In genomic region chr7:157895520-157896375, GRCh38 we compare ENCODE assay signal across 25 cellular contexts.
"Had no signal": no experiment of that assay in that cellular context is flagged by ENCODE, and none has a peak within 500 bp of the region (broad histone marks: within the 10 kb centered on the region; RNA-seq: fewer than 3 reads in every experiment).

No MANE protein-coding gene starts in this region.

- H3K27ac Mint-ChIP-seq: activated CD4-positive, alpha-beta memory T cell treated with anti-CD3 and anti-CD28 coated beads, Interleukin-2, amount 10 ng/mL, durations not matched to agents 7 days and 5 days; activated CD4-positive, alpha-beta T cell treated with anti-CD3 and anti-CD28 coated beads, Interleukin-2, amount 10 ng/mL, durations not matched to agents 24 days and 14 days; activated naive CD8-positive, alpha-beta T cell; activated T-cell treated with anti-CD3 and anti-CD28 coated beads, Interleukin-2, amount 50 U/mL, for 24 hours; natural killer cell treated with Interleukin-12 subunit alpha and Interleukin-12 subunit beta and Interleukin-15 and Interleukin-18, amount 100 ng/mL, for 72 hours; T-helper 17 cell had no signal

- H3K9me3 ChIP-seq: colonic mucosa, heart left ventricle, left ventricle myocardium inferior, mucosa of descending colon, ovary, prostate gland, suprapubic skin had no signal

- H3K27ac ChIP-seq: colonic mucosa, heart left ventricle, left ventricle myocardium inferior, ovary, prostate gland, suprapubic skin, tibial nerve had no signal

- H3K9me3 Mint-ChIP-seq: activated CD4-positive, alpha-beta memory T cell treated with anti-CD3 and anti-CD28 coated beads, Interleukin-2, amount 10 ng/mL, durations not matched to agents 7 days and 5 days; activated CD4-positive, alpha-beta T cell treated with anti-CD3 and anti-CD28 coated beads, Interleukin-2, amount 10 ng/mL, durations not matched to agents 24 days and 14 days; activated T-cell treated with anti-CD3 and anti-CD28 coated beads, Interleukin-2, amount 50 U/mL, for 24 hours; natural killer cell treated with Interleukin-12 subunit alpha and Interleukin-12 subunit beta and Interleukin-15 and Interleukin-18, amount 100 ng/mL, for 72 hours had no signal

- DNase-seq: activated CD4-positive, alpha-beta memory T cell treated with anti-CD3 and anti-CD28 coated beads, Interleukin-2, amount 10 ng/mL, durations not matched to agents 7 days and 5 days; activated CD4-positive, alpha-beta T cell treated with anti-CD3 and anti-CD28 coated beads, Interleukin-2, amount 10 ng/mL, durations not matched to agents 24 days and 14 days; activated CD4-positive, CD25-positive, alpha-beta regulatory T cell treated with anti-CD3 and anti-CD28 coated beads, Interleukin-2, amount 50 U/mL, for 72 hours; activated CD8-positive, alpha-beta memory T cell treated with anti-CD3 and anti-CD28 coated beads, Interleukin-2, amount 50 U/mL, for 48 hours; activated T-cell treated with anti-CD3 and anti-CD28 coated beads, Interleukin-2, amount 50 U/mL, for 24 hours; anterior cingulate cortex; colonic mucosa; effector CD8-positive, alpha-beta T cell; foreskin fibroblast; heart left ventricle; left ventricle myocardium inferior; mesendoderm; mucosa of descending colon; stimulated activated naive CD4-positive, alpha-beta T cell; SW 1271; T-helper 17 cell; T1000 had no signal

- FAIRE-seq: bronchial epithelial cell had no signal

- H3K27me3 Mint-ChIP-seq: activated CD4-positive, alpha-beta memory T cell treated with anti-CD3 and anti-CD28 coated beads, Interleukin-2, amount 10 ng/mL, durations not matched to agents 7 days and 5 days; activated CD4-positive, alpha-beta T cell treated with anti-CD3 and anti-CD28 coated beads, Interleukin-2, amount 10 ng/mL, durations not matched to agents 24 days and 14 days; activated naive CD8-positive, alpha-beta T cell; activated T-cell treated with anti-CD3 and anti-CD28 coated beads, Interleukin-2, amount 50 U/mL, for 24 hours had no signal

- H3K4me3 Mint-ChIP-seq: activated CD4-positive, alpha-beta memory T cell treated with anti-CD3 and anti-CD28 coated beads, Interleukin-2, amount 10 ng/mL, durations not matched to agents 7 days and 5 days; activated CD4-positive, alpha-beta T cell treated with anti-CD3 and anti-CD28 coated beads, Interleukin-2, amount 10 ng/mL, durations not matched to agents 24 days and 14 days; activated naive CD8-positive, alpha-beta T cell; activated T-cell treated with anti-CD3 and anti-CD28 coated beads, Interleukin-2, amount 50 U/mL, for 24 hours; natural killer cell treated with Interleukin-12 subunit alpha and Interleukin-12 subunit beta and Interleukin-15 and Interleukin-18, amount 100 ng/mL, for 72 hours; T-helper 17 cell had no signal

- H3K4me1 ChIP-seq: colonic mucosa, prostate gland, tibial nerve had no signal

- H3K36me3 ChIP-seq: colonic mucosa, heart left ventricle, left ventricle myocardium inferior, ovary, prostate gland, suprapubic skin, tibial nerve had no signal

- H3K4me3 ChIP-seq: colonic mucosa, heart left ventricle, left ventricle myocardium inferior, lung, mucosa of descending colon, ovary, prostate gland, suprapubic skin, tibial nerve had no signal

- H3K36me3 Mint-ChIP-seq: activated naive CD8-positive, alpha-beta T cell; natural killer cell treated with Interleukin-12 subunit alpha and Interleukin-12 subunit beta and Interleukin-15 and Interleukin-18, amount 100 ng/mL, for 72 hours had no signal

- ATAC-seq: mucosa of descending colon; natural killer cell treated with Interleukin-12 subunit alpha and Interleukin-12 subunit beta and Interleukin-15 and Interleukin-18, amount 100 ng/mL, for 72 hours; T-helper 17 cell had no signal

- H3K27me3 ChIP-seq: colonic mucosa, ovary, suprapubic skin, tibial nerve had no signal
